ENCODE assay signal across 24 cellular contexts in genomic region chr4:129138762-129139496, GRCh38. TPM values are rescaled to one million over a fixed set of nuclear protein-coding genes. Genes with fewer than 3 reads are reported as not detected.
A peak's percentile ranks its signal among the peaks of the same experiment; 100 is the strongest.
DNase-seq lines count a peak whose midpoint lies in the region; ATAC-seq, FAIRE-seq and TF ChIP-seq lines count a peak whose summit lies in the region.
"Had no signal": no experiment of that assay in that cellular context is flagged by ENCODE, and none has a peak within 500 bp of the region (broad histone marks: within the 10 kb centered on the region; RNA-seq: fewer than 3 reads in every experiment).

No MANE protein-coding gene starts in this region.

- H3K36me3 ChIP-seq in pancreas = no peaks in the 10 kb centered on the region
- H3K36me3 ChIP-seq: BE2C, HAP-1, thoracic aorta had no signal

- no peak overlapping the region for H3K27ac ChIP-seq in pancreas
- H3K27ac ChIP-seq: thoracic aorta had no signal

- no peaks in the 10 kb centered on the region for H3K36me3 Mint-ChIP-seq in WTC11
- H3K36me3 Mint-ChIP-seq: naive B cell; stimulated activated naive B cell treated with anti-CD40 and anti-IgM and Interleukin-4, amounts not matched to agents 10 μg/mL and 1 μg/mL and 100 μg/mL, for 72 hours had no signal

- WGBS in pancreas, 2 donors = 33 to 34% methylated on average over 7 of the region's 7 CpGs

- no peaks in the 10 kb centered on the region for H3K4me1 ChIP-seq in pancreas
- H3K4me1 ChIP-seq: BE2C, HAP-1 had no signal

- H3K9me3 ChIP-seq in pancreas = no peaks in the 10 kb centered on the region
- H3K9me3 ChIP-seq: BE2C, HAP-1, thoracic aorta had no signal

- no peak for FAIRE-seq in pancreas (lab: Jason Lieb, UNC)
- FAIRE-seq: A204.1, kidney had no signal

- intact Hi-C loops in pancreas (cut with DNase I) = no loop called here
- intact Hi-C loops in head of caudate nucleus (cut with DNase I) = no loop called here

- CTCF ChIA-PET in WTC11 (lab: Charles Lee) = no interaction called here

- H3K4me3 ChIP-seq in pancreas = no peak overlapping the region
- H3K4me3 ChIP-seq: HAP-1, thoracic aorta had no signal

- peaks cover 16% of the 10 kb centered on the region for H3K4me1 Mint-ChIP-seq in WTC11
- H3K4me1 Mint-ChIP-seq: naive B cell; stimulated activated naive B cell treated with anti-CD40 and anti-IgM and Interleukin-4, amounts not matched to agents 10 μg/mL and 1 μg/mL and 100 μg/mL, for 72 hours had no signal

- ATAC-seq in WTC11 (peak; percentile 85), pancreas (peak; percentile 40 to 83 (median 70)), GM18517 (IDR thresholded peaks at IDR 0.05; ENCODE audit: unreplicated experiment) (no peak), HG03159 (IDR thresholded peaks at IDR 0.05; ENCODE audit: unreplicated experiment) (no peak)
- ATAC-seq: Right ventricle myocardium inferior; stimulated activated naive B cell treated with anti-CD40 and anti-IgM and Interleukin-4, amounts not matched to agents 10 μg/mL and 1 μg/mL and 100 μg/mL, for 72 hours had no signal

- H3K27me3 Mint-ChIP-seq in WTC11 (ENCODE audit: low read depth) = no peaks in the 10 kb centered on the region
- H3K27me3 Mint-ChIP-seq: stimulated activated naive B cell treated with anti-CD40 and anti-IgM and Interleukin-4, amounts not matched to agents 10 μg/mL and 1 μg/mL and 100 μg/mL, for 72 hours had no signal

- H3K4me3 Mint-ChIP-seq in WTC11 = no peak overlapping the region
- H3K4me3 Mint-ChIP-seq: stimulated activated naive B cell treated with anti-CD40 and anti-IgM and Interleukin-4, amounts not matched to agents 10 μg/mL and 1 μg/mL and 100 μg/mL, for 72 hours had no signal

- DNase-seq in NCI-H2227 (lab: John Stamatoyannopoulos, UW; ENCODE audit: unreplicated experiment) (peak; percentile 20), NCI-H2227 treated with DMSO at 0.1 percent for 48 hours (lab: John Stamatoyannopoulos, UW) (no peak), NCI-H2081 treated with DMSO at 0.1 percent for 48 hours (lab: John Stamatoyannopoulos, UW) (peak; percentile 15), WTC11 (ENCODE audit: low spot score) (no peak), pancreas (no peak), head of caudate nucleus (no peak)
- DNase-seq: activated CD8-positive, alpha-beta memory T cell treated with anti-CD3 and anti-CD28 coated beads, Interleukin-2, amount 50 U/mL, for 48 hours; BE2C; caudate nucleus; COR-L47; dermis blood vessel endothelial cell; foreskin fibroblast; hypothalamus; kidney; naive B cell; NCI-H226; stimulated activated CD4-positive, alpha-beta T cell treated with anti-CD3 and anti-CD28 coated beads, Interleukin-1b, Interleukin-23, amount 100 ng/mL, for 48 hours; stimulated activated naive B cell treated with anti-CD40 and anti-IgM and Interleukin-4, amounts not matched to agents 10 μg/mL and 1 μg/mL and 100 μg/mL, for 72 hours had no signal

- H3K27me3 ChIP-seq in pancreas = no peaks in the 10 kb centered on the region
- H3K27me3 ChIP-seq: BE2C had no signal

- TF ChIP-seq CTCF in WTC11 (IDR thresholded peaks at IDR 0.05) (no peak), pancreas (IDR thresholded peaks at IDR 0.05) (no peak)

- H3K27ac Mint-ChIP-seq in WTC11 = no peak overlapping the region
- H3K27ac Mint-ChIP-seq: stimulated activated naive B cell treated with anti-CD40 and anti-IgM and Interleukin-4, amounts not matched to agents 10 μg/mL and 1 μg/mL and 100 μg/mL, for 72 hours had no signal

- POLR2A ChIA-PET in WTC11 (lab: Charles Lee) = interaction anchor here (1.1 kb wide), 1 partner anchor 29 kb away, joined by 3 read pairs; no protein-coding TSS in a partner anchor

- H3K9me3 Mint-ChIP-seq in WTC11 = 0 out of 2 replicates have a peak, but pooled peaks cover 3% of the 10 kb centered on the region
- H3K9me3 Mint-ChIP-seq: stimulated activated naive B cell treated with anti-CD40 and anti-IgM and Interleukin-4, amounts not matched to agents 10 μg/mL and 1 μg/mL and 100 μg/mL, for 72 hours had no signal

TF ChIP-seq in WTC11, 78 proteins besides CTCF, POLR2A, EP300 and RAD21 (continues in another document):
- TF ChIP-seq ATF2 (CRISPR knock-in tag; IDR thresholded peaks at IDR 0.05; ENCODE audit: borderline replicate concordance, low read depth) (no peak), ARID4B (CRISPR knock-in tag; IDR thresholded peaks at IDR 0.05; ENCODE audit: borderline replicate concordance) (no peak), EMX1 (CRISPR knock-in tag; IDR thresholded peaks at IDR 0.05) (no peak), CREM (CRISPR knock-in tag; IDR thresholded peaks at IDR 0.05) (no peak), GABPB1 (CRISPR knock-in tag; IDR thresholded peaks at IDR 0.05) (no peak), ZSCAN18 (CRISPR knock-in tag; IDR thresholded peaks at IDR 0.05) (no peak), JUN (CRISPR knock-in tag; IDR thresholded peaks at IDR 0.05) (no peak), CREB1 (CRISPR knock-in tag; IDR thresholded peaks at IDR 0.05) (no peak), ZNF423 (CRISPR knock-in tag; IDR thresholded peaks at IDR 0.05) (no peak)

RNA-seq across cellular contexts. Expression of gene C4orf33, which starts 43.0 kb away (rescaled TPM):
- 6.7 to 8.9 TPM (median 6.9 TPM) in 3 replicates for total RNA-seq in WTC11 (2021)
- 10 to 100 TPM in 1 of 6 donors, 1 to 10 TPM in 5; 5.6 to 11.1 (median 7.6) TPM for total RNA-seq in pancreas
- 1 to 10 TPM; 5.5 to 9.5 TPM for polyA plus RNA-seq in pancreas

RNA-seq across cellular contexts. Expression of gene SCLT1, which starts 45.6 kb away (rescaled TPM):
- total RNA-seq in WTC11 (2021) (12.3 to 14.3 TPM (median 14.2 TPM) in 3 replicates), pancreas (1 to 10 TPM; 4.6 to 7.3 (median 6.4) TPM)
- polyA plus RNA-seq in pancreas = 1 to 10 TPM; 3.4 to 4.0 TPM

Comparison
In these comparisons a context has a peak if more than half of its experiments do, and no peak if none do; other contexts are left out.
1. DNase-seq: peak in NCI-H2227 (single experiment) and NCI-H2081 treated with DMSO at 0.1 percent for 48 hours (single experiment); none in NCI-H2227 treated with DMSO at 0.1 percent for 48 hours (single experiment), WTC11 (single experiment), pancreas (0 of 6) and head of caudate nucleus (0 of 42).
2. ATAC-seq: peak in WTC11 (single experiment) and pancreas (4 of 4); none in GM18517 (single experiment) and HG03159 (single experiment).